Comparison of ENCODE assay signal across 1 cellular context in genomic region chr2:197461073-197461472, GRCh38.
TF ChIP-seq lines count a peak whose summit lies in the region.

No MANE protein-coding gene starts in this region.

TF ChIP-seq in HCT116, 20 proteins besides CTCF, POLR2A, EP300 and RAD21 (continued from another document):
- TF ChIP-seq REST (IDR thresholded peaks at IDR 0.05; ENCODE audit: low read depth) (no peak), MAX (IDR thresholded peaks at IDR 0.05) (no peak), ZNF274 (IDR thresholded peaks at IDR 0.05; ENCODE audit: low read depth, low read length) (no peak), SP1 (IDR thresholded peaks at IDR 0.05; ENCODE audit: low read depth) (no peak)
